In the genomic region with DNA sequence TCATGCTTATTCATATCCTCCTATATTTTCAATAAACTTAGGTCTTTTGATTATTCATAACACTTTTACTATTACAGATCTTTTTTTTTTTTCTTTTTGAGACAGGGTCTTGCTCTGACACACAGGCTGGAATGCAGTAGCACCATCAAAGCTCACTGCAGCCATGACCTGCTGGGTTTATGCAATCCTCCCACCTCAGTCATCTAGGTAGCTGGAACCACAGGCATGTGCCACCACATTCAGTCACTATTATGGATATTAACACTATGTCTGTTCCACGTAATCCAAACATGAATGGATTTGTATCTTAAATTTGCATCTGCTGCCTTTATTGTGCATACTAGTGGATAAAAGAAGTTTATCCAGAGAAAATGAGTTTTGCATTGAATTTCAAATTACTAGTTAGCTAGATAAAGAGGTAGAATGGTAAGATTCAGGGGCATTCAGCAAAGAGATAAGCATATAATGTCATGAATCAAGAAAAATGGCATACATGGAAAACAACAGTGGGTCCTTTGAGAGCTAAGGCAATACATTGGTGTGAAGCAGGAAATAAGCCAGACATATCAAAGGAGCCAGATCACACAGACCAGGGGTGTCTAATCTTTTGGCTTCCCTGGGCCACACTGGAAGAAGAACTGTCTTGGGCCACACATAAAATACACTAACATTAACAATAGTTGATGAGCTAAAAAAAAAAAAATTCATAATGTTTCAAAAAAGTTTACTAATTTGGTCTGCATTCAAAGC, we compare ENCODE assay signal across 16 cellular contexts. TPM values are rescaled to one million over a fixed set of nuclear protein-coding genes. Genes with fewer than 3 reads are reported as not detected.
A peak's percentile ranks its signal among the peaks of the same experiment; 100 is the strongest.
DNase-seq lines count a peak whose midpoint lies in the region; ATAC-seq and TF ChIP-seq lines count a peak whose summit lies in the region.
"Had no signal": no experiment of that assay in that cellular context is flagged by ENCODE, and none has a peak within 500 bp of the region (broad histone marks: within the 10 kb centered on the region; RNA-seq: fewer than 3 reads in every experiment).

No MANE protein-coding gene starts in this region.

- H3K9ac ChIP-seq in neural progenitor cell, result no peak overlapping the region

- H3K4me1 Mint-ChIP-seq in neural progenitor cell, result peaks cover 8% of the 10 kb centered on the region

- TF ChIP-seq CTCF in astrocyte of the cerebellum (IDR thresholded peaks at IDR 0.05; ENCODE audit: low read depth, low read length, missing control alignments), result no peak
- no peak for TF ChIP-seq CTCF in neural progenitor cell (IDR thresholded peaks at IDR 0.05)
- TF ChIP-seq CTCF in esophagus muscularis mucosa (IDR thresholded peaks at IDR 0.05), result no peak

- H3K36me3 ChIP-seq in neural progenitor cell (no peaks in the 10 kb centered on the region), esophagus muscularis mucosa (peaks cover 6 to 33% (median 17%) of the 10 kb centered on the region in 4 donors)

- no peaks in the 10 kb centered on the region for H3F3A ChIP-seq in neural progenitor cell (ENCODE audit: low read depth)

- no peaks in the 10 kb centered on the region for H3K27me3 ChIP-seq in neural progenitor cell
- no peaks in the 10 kb centered on the region for H3K27me3 ChIP-seq in esophagus muscularis mucosa
- H3K27me3 ChIP-seq: SJCRH30 had no signal

- H3K4me3 Mint-ChIP-seq in neural progenitor cell, result no peak overlapping the region

- H3K27ac ChIP-seq in neural progenitor cell, result no peak overlapping the region
- H3K27ac ChIP-seq in esophagus muscularis mucosa (replicated peaks in 1 of 4), result no peak overlapping the region
- H3K27ac ChIP-seq: lower lobe of right lung, SJCRH30 had no signal

- 85% methylated on average over 1 of the region's 1 CpG for WGBS in esophagus muscularis mucosa

- H3K27ac Mint-ChIP-seq in neural progenitor cell, result no peak overlapping the region

- in situ Hi-C loops in astrocyte of the cerebellum (cut with HindIII; ENCODE audit: low sequenced_read_pairs), result loop anchor here (25.0 kb wide), 1 partner anchor 897 kb away; no protein-coding TSS in a partner anchor

- TF ChIP-seq EP300 in esophagus muscularis mucosa (IDR thresholded peaks at IDR 0.05), result no peak

- H3K4me1 ChIP-seq in neural progenitor cell, result no peaks in the 10 kb centered on the region
- H3K4me1 ChIP-seq in esophagus muscularis mucosa, result no peaks in the 10 kb centered on the region
- H3K4me1 ChIP-seq: lower lobe of right lung, SJCRH30 had no signal

- no peak for TF ChIP-seq POLR2A in esophagus muscularis mucosa (IDR thresholded peaks at IDR 0.05; ENCODE audit: low read depth)

- no peaks in the 10 kb centered on the region for H3K9me3 ChIP-seq in neural progenitor cell (ENCODE audit: low read depth)
- no peaks in the 10 kb centered on the region for H3K9me3 ChIP-seq in esophagus muscularis mucosa
- H3K9me3 ChIP-seq: lower lobe of right lung, SJCRH30 had no signal

- H3K4me3 ChIP-seq in astrocyte of the cerebellum (ENCODE audit: low read depth, low read length), result no peak overlapping the region
- H3K4me3 ChIP-seq in neural progenitor cell, result no peak overlapping the region
- H3K4me3 ChIP-seq in esophagus muscularis mucosa, result no peak overlapping the region
- H3K4me3 ChIP-seq: lower lobe of right lung, SJCRH30 had no signal

- peaks cover 59% of the 10 kb centered on the region for H3K79me2 ChIP-seq in neural progenitor cell (ENCODE audit: low read depth)

- no peak overlapping the region for H3K4me2 ChIP-seq in neural progenitor cell

- DNase-seq in COLO829 (ENCODE audit: low spot score) (peak; percentile 64), astrocyte of the cerebellum (ENCODE audit: low read depth) (peak; percentile 77), kidney glomerular epithelial cell (lab: John Stamatoyannopoulos, UW) (peak; percentile 71), neural progenitor cell (ENCODE audit: low spot score) (no peak), hypothalamus (lab: John Stamatoyannopoulos, UW) (no peak), esophagus muscularis mucosa (ENCODE audit: extremely low spot score) (no peak)
- DNase-seq: activated CD8-positive, alpha-beta memory T cell treated with anti-CD3 and anti-CD28 coated beads for 24 hours; activated effector memory CD4-positive, alpha-beta T cell treated with Interleukin-2 at 50 U/mL for 16 hours; effector CD4-positive, alpha-beta T cell; lower lobe of right lung; naive thymus-derived CD8-positive, alpha-beta T cell; NCI-H1694 treated with DMSO at 0.1 percent for 48 hours; NCI-H524; SJCRH30 had no signal

- peak; percentile 66 for ATAC-seq in HG02610 (IDR thresholded peaks at IDR 0.05; ENCODE audit: unreplicated experiment)
- no peak for ATAC-seq in GM19455 (IDR thresholded peaks at IDR 0.05; ENCODE audit: unreplicated experiment)
- ATAC-seq: lower lobe of right lung had no signal

- H3K27me3 Mint-ChIP-seq in neural progenitor cell (ENCODE audit: insufficient read depth, low read depth), result no peaks in the 10 kb centered on the region
- H3K27me3 Mint-ChIP-seq: naive thymus-derived CD8-positive, alpha-beta T cell had no signal

- H3K36me3 Mint-ChIP-seq in neural progenitor cell, result peaks cover 31% of the 10 kb centered on the region

- intact Hi-C loops in esophagus muscularis mucosa (cut with DNase I), result no loop called here

- no peaks in the 10 kb centered on the region for H4K20me1 ChIP-seq in neural progenitor cell (ENCODE audit: low read depth)

- H2AFZ ChIP-seq in neural progenitor cell (replicated peaks), result no peak overlapping the region

- H3K9me3 Mint-ChIP-seq in neural progenitor cell, result peaks cover 4% of the 10 kb centered on the region
- H3K9me3 Mint-ChIP-seq: naive thymus-derived CD8-positive, alpha-beta T cell had no signal

RNA-seq across cellular contexts. Expression of gene ANAPC10, which starts 13.9 kb away (rescaled TPM):
- 34.9 and 48.4 TPM in 2 replicates for total RNA-seq in neural progenitor cell (ENCODE audit: low replicate concordance)
- total RNA-seq in esophagus muscularis mucosa, result 10 to 100 TPM; 17.8 to 32.0 (median 21.3) TPM

RNA-seq across cellular contexts. Expression of gene ABCE1, which starts 14.0 kb away (rescaled TPM):
- total RNA-seq in neural progenitor cell (ENCODE audit: low replicate concordance) (99.2 and 148 TPM in 2 replicates), esophagus muscularis mucosa (10 to 100 TPM; 35.7 to 78.4 (median 42.5) TPM)

Comparison
In these comparisons a context has a peak if more than half of its experiments do, and no peak if none do; other contexts are left out.
1. DNase-seq: peak in COLO829 (single experiment), astrocyte of the cerebellum (single experiment) and kidney glomerular epithelial cell (single experiment); none in neural progenitor cell (single experiment), hypothalamus (0 of 51) and esophagus muscularis mucosa (single experiment).